In the genomic region with DNA sequence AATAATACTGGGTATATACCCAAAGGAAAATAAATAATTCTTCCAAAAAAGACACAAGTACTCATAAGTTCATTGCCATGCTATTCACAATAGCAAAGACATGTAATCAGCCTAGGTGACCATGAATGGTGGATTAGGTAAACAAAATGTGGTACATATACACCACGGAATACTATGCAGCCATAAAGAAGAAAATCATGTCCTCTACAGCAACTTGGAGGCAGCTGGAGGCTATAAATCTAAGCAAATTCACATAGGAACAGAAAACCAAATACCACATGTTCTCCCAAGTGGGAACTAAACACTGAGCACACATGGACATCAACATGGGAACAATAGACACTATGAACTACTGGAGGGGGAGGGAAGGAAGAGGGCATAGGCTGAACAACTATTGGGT, we compare ENCODE assay signal across 22 cellular contexts.
DNase-seq lines count a peak whose midpoint lies in the region; ATAC-seq, FAIRE-seq and TF ChIP-seq lines count a peak whose summit lies in the region.
"Had no signal": no experiment of that assay in that cellular context is flagged by ENCODE, and none has a peak within 500 bp of the region (broad histone marks: within the 10 kb centered on the region; RNA-seq: fewer than 3 reads in every experiment).

No MANE protein-coding gene starts in this region.

- intact Hi-C loops in K562 (cut with micrococcal nuclease) (no loop called here), left ventricle myocardium inferior (cut with micrococcal nuclease) (no loop called here)

- in situ Hi-C loops in K562 (cut with MboI), result no loop called here

- POLR2A ChIA-PET in HEK293 (lab: Yijun Ruan, JAX), result no interaction called here
- POLR2A ChIA-PET in K562 (lab: Yijun Ruan, JAX), result no interaction called here

- H3K27me3 Mint-ChIP-seq in memory B cell, result no peaks in the 10 kb centered on the region
- H3K27me3 Mint-ChIP-seq: B cell; CD4-positive, alpha-beta T cell had no signal

- H3K27me3 ChIP-seq in K562 (ENCODE audit: control insufficient read depth in 2 of 2, insufficient read depth in 2 of 2, low read length in 2 of 2) (no peaks in the 10 kb centered on the region), left ventricle myocardium inferior (ENCODE audit: low read depth) (no peaks in the 10 kb centered on the region)

- TF ChIP-seq POLR2A in K562 (conservative IDR thresholded peaks at IDR 0.05), result no peak

- ATAC-seq in K562 (no peak), memory B cell (ENCODE audit: low read depth) (no peak), HG02981 (IDR thresholded peaks at IDR 0.05; ENCODE audit: unreplicated experiment) (no peak)
- ATAC-seq: A549; CD8-positive, alpha-beta T cell had no signal

- TF ChIP-seq EP300 in K562 (IDR thresholded peaks at IDR 0.05; ENCODE audit: low read length), result no peak

- H3K9me1 ChIP-seq in K562 (ENCODE audit: control insufficient read depth, insufficient read depth, low read length), result no peaks in the 10 kb centered on the region

- H3K27ac Mint-ChIP-seq in memory B cell, result peak overlapping the region; percentile 53
- H3K27ac Mint-ChIP-seq: B cell; CD4-positive, alpha-beta T cell had no signal

- H3K9me3 ChIP-seq in HEK293 (ENCODE audit: control insufficient read depth, insufficient read depth, low read depth, low read length) (no peaks in the 10 kb centered on the region; the same call in none of the 2 replicates), K562 (replicated peaks; ENCODE audit: control insufficient read depth, insufficient read depth, low read depth, low read length) (no peaks in the 10 kb centered on the region), left ventricle myocardium inferior (replicated peaks) (peaks cover under 1% of the 10 kb centered on the region)
- H3K9me3 ChIP-seq: A549, Caco-2 had no signal

- no peaks in the 10 kb centered on the region for H4K20me1 ChIP-seq in K562 (replicated peaks; ENCODE audit: control insufficient read depth, insufficient read depth, low read length)

- TF ChIP-seq CTCF in HEK293 (tag by site-specific recombination; IDR thresholded peaks at IDR 0.05), result no peak
- no peak for TF ChIP-seq CTCF in K562 (IDR thresholded peaks at IDR 0.05 in 2 of 3, conservative IDR thresholded peaks at IDR 0.05 in 1 of 3; ENCODE audit: insufficient read depth in 2 of 3, low read depth in 1 of 3, low read length in 3 of 3)
- no peak for TF ChIP-seq CTCF in left ventricle myocardium inferior (IDR thresholded peaks at IDR 0.05; ENCODE audit: borderline replicate concordance)

- H3K79me2 ChIP-seq in K562 (ENCODE audit: control insufficient read depth, insufficient read depth, low read length), result no peaks in the 10 kb centered on the region

- 36% methylated on average over 1 of the region's 1 CpG for WGBS in K562 (ENCODE audit: insufficient coverage, low coverage, missing lambda C conversion rate)

- no peak overlapping the region for H3K9ac ChIP-seq in K562 (ENCODE audit: insufficient read depth in 1 of 2, low read depth in 2 of 2, low read length in 2 of 2)
- H3K9ac ChIP-seq: BLaER1 treated with 17β-estradiol and CSF1 and Interleukin-3, amounts not matched to agents 10 nM and 100 nM had no signal

- H3K36me3 Mint-ChIP-seq in memory B cell, result peaks cover 35% of the 10 kb centered on the region

- H3K4me1 ChIP-seq in HEK293 (ENCODE audit: control insufficient read depth, insufficient read depth, low read length) (no peaks in the 10 kb centered on the region), K562 (replicated peaks in 1 of 2; ENCODE audit: control insufficient read depth in 2 of 2, insufficient read depth in 2 of 2, low read length in 2 of 2) (no peaks in the 10 kb centered on the region), left ventricle myocardium inferior (peaks cover 3% of the 10 kb centered on the region)
- H3K4me1 ChIP-seq: A549, Caco-2 had no signal

- no peak overlapping the region for H3K4me2 ChIP-seq in K562 (ENCODE audit: insufficient read depth, low read length)
- H3K4me2 ChIP-seq: A549; BLaER1 treated with 17β-estradiol and CSF1 and Interleukin-3, amounts not matched to agents 10 nM and 100 nM had no signal

- no peak overlapping the region for H2AFZ ChIP-seq in K562 (ENCODE audit: low read depth, low read length)

- H3K4me1 Mint-ChIP-seq in memory B cell, result peaks cover 7% of the 10 kb centered on the region

- DNase-seq in K562 (ENCODE audit: extremely low read depth in 1 of 4, low spot score in 3 of 4) (no peak), memory B cell (ENCODE audit: low spot score in 2 of 2) (no peak), left ventricle myocardium inferior (no peak)
- DNase-seq: AML-193; Caco-2; Calu3; CD4-positive, alpha-beta T cell; CD8-positive, alpha-beta T cell; DMS79 treated with DMSO at 0.1 percent for 48 hours; GF-D8 had no signal

- H3K4me3 Mint-ChIP-seq in memory B cell, result no peak overlapping the region
- H3K4me3 Mint-ChIP-seq: B cell; CD4-positive, alpha-beta T cell; CD8-positive, alpha-beta T cell had no signal

- no TSS peak for BruUV-seq in K562 (replicated peaks; lab: Mats Ljungman, UMichigan)

- TF ChIP-seq RAD21 in K562 (CRISPR knock-in tag; conservative IDR thresholded peaks at IDR 0.05 in 1 of 2, IDR thresholded peaks at IDR 0.05 in 1 of 2), result no peak

- no peak overlapping the region for H3K4me3 ChIP-seq in HEK293 (ENCODE audit: low read depth, low read length)
- H3K4me3 ChIP-seq in K562, result no peak overlapping the region
- H3K4me3 ChIP-seq in left ventricle myocardium inferior, result no peak overlapping the region
- H3K4me3 ChIP-seq: A549; BLaER1 treated with 17β-estradiol and CSF1 and Interleukin-3, amounts not matched to agents 10 nM and 100 nM; GM12878 had no signal

- H3K36me3 ChIP-seq in HEK293 (ENCODE audit: control insufficient read depth in 2 of 2, insufficient read depth in 1 of 2, low read length in 2 of 2) (peaks cover 27 to 35% of the 10 kb centered on the region in 2 experiments), K562 (ENCODE audit: control insufficient read depth, insufficient read depth, low read length) (peaks cover 3% of the 10 kb centered on the region; the same call in 1 of the 3 replicates), left ventricle myocardium inferior (peaks cover 30% of the 10 kb centered on the region)

- H3K27ac ChIP-seq in HEK293 (ENCODE audit: extremely low read depth, low read depth, low read length) (no peak overlapping the region), K562 (ENCODE audit: extremely low read depth, low read depth, low read length) (no peak overlapping the region), left ventricle myocardium inferior (replicated peaks) (no peak overlapping the region)
- H3K27ac ChIP-seq: 22Rv1; A549; BLaER1 treated with 17β-estradiol and CSF1 and Interleukin-3, amounts not matched to agents 10 nM and 100 nM; C4-2B had no signal

- FAIRE-seq in K562 (lab: Jason Lieb, UNC), result no peak
- FAIRE-seq: A549, D721Med, G401.6, GM12878, GM12892, GM18507 had no signal

- CTCF ChIA-PET in HEK293 (lab: Yijun Ruan, JAX) (no interaction called here), K562 (lab: Yijun Ruan, JAX; ENCODE audit: low intra/inter-chr PET ratio) (no interaction called here)

- peaks cover 3% of the 10 kb centered on the region for H3K9me3 Mint-ChIP-seq in memory B cell
- H3K9me3 Mint-ChIP-seq: CD4-positive, alpha-beta T cell had no signal

TF ChIP-seq in HEK293, 187 proteins besides CTCF, POLR2A, EP300 and RAD21 (continues in another document):
- 0 out of 2 replicates have a peak, but pooled peaks have one; percentile 17 for TF ChIP-seq ZNF280D (tag by site-specific recombination; IDR thresholded peaks at IDR 0.05)
- peak; percentile 90 for TF ChIP-seq ZNF146 (tag by site-specific recombination; IDR thresholded peaks at IDR 0.05)

TF ChIP-seq in K562, 482 proteins besides CTCF, POLR2A, EP300 and RAD21:
- TF ChIP-seq ZNF146 (CRISPR knock-in tag; IDR thresholded peaks at IDR 0.05; ENCODE audit: unreplicated experiment), result peak; percentile 35
- no peak for TF ChIP-seq E2F8 (IDR thresholded peaks at IDR 0.05; ENCODE audit: low read depth, partially characterized antibody)
- TF ChIP-seq ARHGAP35 (IDR thresholded peaks at IDR 0.05; ENCODE audit: partially characterized antibody), result no peak

Comparison
In these comparisons a context has a peak if more than half of its experiments do, and no peak if none do; other contexts are left out.
1. Of the 44 proteins assayed by ChIP-seq in both K562 and HEK293: peak only in K562: none; only in HEK293: none; in both: ZNF146; in neither: 43.